ENCODE assay signal across 24 cellular contexts in genomic region chr17:51052235-51052634, GRCh38.
"Had no signal": no experiment of that assay in that cellular context is flagged by ENCODE, and none has a peak within 500 bp of the region (broad histone marks: within the 10 kb centered on the region; RNA-seq: fewer than 3 reads in every experiment).

No MANE protein-coding gene starts in this region.

- H3K36me3 Mint-ChIP-seq: activated naive CD4-positive, alpha-beta T cell treated with anti-CD3 and anti-CD28 coated beads, Interleukin-2, amount 50 U/mL, for 72 hours; type B pancreatic cell had no signal

- H3K4me3 ChIP-seq: ovary, right lobe of liver, uterus had no signal

- H3K9me3 Mint-ChIP-seq: activated CD4-positive, alpha-beta memory T cell treated with anti-CD3 and anti-CD28 coated beads for 36 hours; activated CD4-positive, alpha-beta T cell treated with anti-CD3 and anti-CD28 coated beads, Interleukin-2, amount 10 ng/mL, durations not matched to agents 24 days and 14 days; activated naive CD4-positive, alpha-beta T cell treated with anti-CD3 and anti-CD28 coated beads, Interleukin-2, amount 50 U/mL, for 72 hours; activated T-cell treated with anti-CD3 and anti-CD28 coated beads, Interleukin-2, amount 50 U/mL, for 24 hours; nephron; stimulated activated naive CD8-positive, alpha-beta T cell treated with anti-CD3 and anti-CD28 coated beads, Interleukin-15, Interleukin-2, amounts not matched to agents 100 ng/mL and 50 ng/mL, for 24 hours; type B pancreatic cell had no signal

- ATAC-seq: activated CD4-positive, CD25-positive, alpha-beta regulatory T cell treated with anti-CD3 and anti-CD28 coated beads, Interleukin-2, amount 50 U/mL, for 24 hours; activated naive CD4-positive, alpha-beta T cell treated with anti-CD3 and anti-CD28 coated beads, Interleukin-2, amount 50 U/mL, for 72 hours; left cardiac atrium; left ventricle myocardium superior; right lobe of liver had no signal

- H3K27me3 Mint-ChIP-seq: activated CD4-positive, alpha-beta memory T cell treated with anti-CD3 and anti-CD28 coated beads for 36 hours; activated CD4-positive, alpha-beta T cell treated with anti-CD3 and anti-CD28 coated beads, Interleukin-2, amount 10 ng/mL, durations not matched to agents 24 days and 14 days; activated T-cell treated with anti-CD3 and anti-CD28 coated beads, Interleukin-2, amount 50 U/mL, for 24 hours; progenitor cell of endocrine pancreas; stimulated activated naive CD8-positive, alpha-beta T cell treated with anti-CD3 and anti-CD28 coated beads, Interleukin-15, Interleukin-2, amounts not matched to agents 100 ng/mL and 50 ng/mL, for 24 hours; type B pancreatic cell had no signal

- H3K36me3 ChIP-seq: ovary, right lobe of liver, uterus, WERI-Rb-1 had no signal

- DNase-seq: activated CD4-positive, alpha-beta memory T cell treated with anti-CD3 and anti-CD28 coated beads for 36 hours; activated CD4-positive, alpha-beta T cell treated with anti-CD3 and anti-CD28 coated beads, Interleukin-2, amount 10 ng/mL, durations not matched to agents 24 days and 14 days; activated CD8-positive, alpha-beta memory T cell treated with anti-CD3 and anti-CD28 coated beads, Interleukin-2, amount 50 U/mL, for 48 hours; activated T-cell treated with anti-CD3 and anti-CD28 coated beads, Interleukin-2, amount 50 U/mL, for 24 hours; anterior cingulate cortex; dermis blood vessel endothelial cell; effector CD8-positive, alpha-beta T cell; head of caudate nucleus; hippocampal formation; left cardiac atrium; left ventricle myocardium superior; ovary; right lobe of liver; stimulated activated CD4-positive, alpha-beta T cell treated with anti-CD3 and anti-CD28 coated beads, Interleukin-4, amount 100 ng/mL, for 1 hour; T1000; uterus; WERI-Rb-1 had no signal

- H3K4me3 Mint-ChIP-seq: activated CD4-positive, alpha-beta memory T cell treated with anti-CD3 and anti-CD28 coated beads for 36 hours; activated CD4-positive, alpha-beta T cell treated with anti-CD3 and anti-CD28 coated beads, Interleukin-2, amount 10 ng/mL, durations not matched to agents 24 days and 14 days; activated T-cell treated with anti-CD3 and anti-CD28 coated beads, Interleukin-2, amount 50 U/mL, for 24 hours; nephron; stimulated activated naive CD8-positive, alpha-beta T cell treated with anti-CD3 and anti-CD28 coated beads, Interleukin-15, Interleukin-2, amounts not matched to agents 100 ng/mL and 50 ng/mL, for 24 hours; type B pancreatic cell had no signal

- H3K27ac ChIP-seq: neutrophil, ovary, right lobe of liver, uterus, WERI-Rb-1 had no signal

- H3K27ac Mint-ChIP-seq: activated CD4-positive, alpha-beta memory T cell treated with anti-CD3 and anti-CD28 coated beads for 36 hours; activated CD4-positive, alpha-beta T cell treated with anti-CD3 and anti-CD28 coated beads, Interleukin-2, amount 10 ng/mL, durations not matched to agents 24 days and 14 days; activated naive CD4-positive, alpha-beta T cell treated with anti-CD3 and anti-CD28 coated beads, Interleukin-2, amount 50 U/mL, for 72 hours; activated T-cell treated with anti-CD3 and anti-CD28 coated beads, Interleukin-2, amount 50 U/mL, for 24 hours; progenitor cell of endocrine pancreas; stimulated activated naive CD8-positive, alpha-beta T cell treated with anti-CD3 and anti-CD28 coated beads, Interleukin-15, Interleukin-2, amounts not matched to agents 100 ng/mL and 50 ng/mL, for 24 hours; type B pancreatic cell had no signal

- H3K27me3 ChIP-seq: neutrophil, ovary, right lobe of liver, uterus had no signal

- H3K9me3 ChIP-seq: neutrophil, ovary, right lobe of liver, uterus had no signal
